Comparison of ENCODE assay signal across 11 cellular contexts in the genomic region with DNA sequence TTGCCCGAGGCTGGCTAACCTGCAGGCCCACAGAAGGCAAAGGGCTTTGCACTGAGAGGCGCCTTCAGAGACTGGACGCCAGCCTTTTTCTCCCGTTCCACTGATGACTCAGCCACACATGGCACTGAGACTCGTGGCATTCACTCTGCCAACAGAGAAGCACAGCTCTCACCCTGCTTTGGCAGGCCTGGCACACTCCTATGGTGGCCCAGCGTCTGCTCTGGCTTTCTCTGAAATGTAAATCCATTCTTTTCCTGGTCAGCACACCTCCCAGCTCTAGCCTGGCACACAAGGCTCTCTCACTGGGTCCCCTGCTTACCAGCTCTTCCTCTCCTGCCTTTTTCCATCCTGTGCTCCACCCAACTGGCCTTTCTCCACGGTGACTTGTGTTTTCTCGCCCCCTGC. TPM values are rescaled to one million over a fixed set of nuclear protein-coding genes. Genes with fewer than 3 reads are reported as not detected.
DNase-seq lines count a peak whose midpoint lies in the region; ATAC-seq and TF ChIP-seq lines count a peak whose summit lies in the region.
"Had no signal": no experiment of that assay in that cellular context is flagged by ENCODE, and none has a peak within 500 bp of the region (broad histone marks: within the 10 kb centered on the region; RNA-seq: fewer than 3 reads in every experiment).

No MANE protein-coding gene starts in this region.

- DNase-seq in NCI-H226: peak; percentile 31
- DNase-seq in epidermal melanocyte (ENCODE audit: insufficient read length, low spot score): peak; percentile 56
- no peak for DNase-seq in neural progenitor cell (ENCODE audit: low spot score)
- DNase-seq in glutamatergic neuron: no peak
- DNase-seq in NOMO-1 treated with DMSO at 0.1 percent for 48 hours (lab: John Stamatoyannopoulos, UW; ENCODE audit: unreplicated experiment): no peak
- DNase-seq: activated naive CD4-positive, alpha-beta T cell treated with anti-CD3 and anti-CD28 coated beads for 36 hours; lower lobe of right lung had no signal

- peaks cover 2% of the 10 kb centered on the region for H3F3A ChIP-seq in neural progenitor cell (ENCODE audit: low read depth)

- peaks cover 2% of the 10 kb centered on the region for H3K4me1 Mint-ChIP-seq in neural progenitor cell
- H3K4me1 Mint-ChIP-seq in glutamatergic neuron (ENCODE audit: low read depth, unreplicated experiment): no peaks in the 10 kb centered on the region

- no peaks in the 10 kb centered on the region for H3K27me3 ChIP-seq in ACC112 (ENCODE audit: insufficient read depth, low read length)
- H3K27me3 ChIP-seq in neural progenitor cell: no peaks in the 10 kb centered on the region

- peaks cover 15% of the 10 kb centered on the region for H3K4me1 ChIP-seq in ACC112 (ENCODE audit: control insufficient read depth, insufficient read depth, low read length, unreplicated experiment)
- H3K4me1 ChIP-seq in neural progenitor cell: no peaks in the 10 kb centered on the region

- no peak overlapping the region for H3K4me2 ChIP-seq in neural progenitor cell

- no peaks in the 10 kb centered on the region for H4K20me1 ChIP-seq in neural progenitor cell (ENCODE audit: low read depth)

- H3K27ac ChIP-seq in ACC112 (ENCODE audit: low read depth, low read length) (peak overlapping the region; percentile 58), neural progenitor cell (no peak overlapping the region)
- H3K27ac ChIP-seq: lower lobe of right lung had no signal

- ATAC-seq in GM19023 (IDR thresholded peaks at IDR 0.05; ENCODE audit: unreplicated experiment) (no peak), GM21367 (IDR thresholded peaks at IDR 0.05; ENCODE audit: unreplicated experiment) (no peak)
- ATAC-seq: lower lobe of right lung had no signal

- H3K9ac ChIP-seq in neural progenitor cell: no peak overlapping the region

- H3K9me3 ChIP-seq in neural progenitor cell (ENCODE audit: low read depth): no peaks in the 10 kb centered on the region
- H3K9me3 ChIP-seq: lower lobe of right lung had no signal

- H3K9me3 Mint-ChIP-seq in neural progenitor cell (no peaks in the 10 kb centered on the region), glutamatergic neuron (ENCODE audit: unreplicated experiment) (no peaks in the 10 kb centered on the region)
- H3K9me3 Mint-ChIP-seq: activated naive CD4-positive, alpha-beta T cell treated with anti-CD3 and anti-CD28 coated beads for 36 hours; CD14-positive monocyte had no signal

- no peak for TF ChIP-seq CTCF in neural progenitor cell (IDR thresholded peaks at IDR 0.05)
- no peak for TF ChIP-seq CTCF in glutamatergic neuron (IDR thresholded peaks at IDR 0.05; ENCODE audit: partially characterized antibody, unreplicated experiment)

- H3K4me3 ChIP-seq in ACC112 (ENCODE audit: low read depth, low read length): no peak overlapping the region
- no peak overlapping the region for H3K4me3 ChIP-seq in neural progenitor cell
- H3K4me3 ChIP-seq: lower lobe of right lung had no signal

- H3K4me3 Mint-ChIP-seq in neural progenitor cell (no peak overlapping the region), glutamatergic neuron (ENCODE audit: unreplicated experiment) (no peak overlapping the region)
- H3K4me3 Mint-ChIP-seq: activated naive CD4-positive, alpha-beta T cell treated with anti-CD3 and anti-CD28 coated beads for 36 hours; CD14-positive monocyte had no signal

- H3K79me2 ChIP-seq in ACC112 (ENCODE audit: control insufficient read depth, insufficient read depth, low read length, unreplicated experiment) (no peaks in the 10 kb centered on the region), neural progenitor cell (ENCODE audit: low read depth) (no peaks in the 10 kb centered on the region)

- H3K27ac Mint-ChIP-seq in neural progenitor cell: no peak overlapping the region
- H3K27ac Mint-ChIP-seq in glutamatergic neuron (ENCODE audit: unreplicated experiment): no peak overlapping the region
- H3K27ac Mint-ChIP-seq: activated naive CD4-positive, alpha-beta T cell treated with anti-CD3 and anti-CD28 coated beads for 36 hours; CD14-positive monocyte had no signal

- peaks cover 9% of the 10 kb centered on the region for H3K27me3 Mint-ChIP-seq in neural progenitor cell (ENCODE audit: insufficient read depth, low read depth)
- peaks cover 1% of the 10 kb centered on the region for H3K27me3 Mint-ChIP-seq in glutamatergic neuron (ENCODE audit: unreplicated experiment)

- H2AFZ ChIP-seq in ACC112 (ENCODE audit: low read length, unreplicated experiment) (peak overlapping the region; percentile 91), neural progenitor cell (replicated peaks) (peak overlapping the region; percentile 3)

- H3K36me3 Mint-ChIP-seq in neural progenitor cell (no peaks in the 10 kb centered on the region), glutamatergic neuron (ENCODE audit: unreplicated experiment) (no peaks in the 10 kb centered on the region)
- H3K36me3 Mint-ChIP-seq: CD14-positive monocyte had no signal

- H3K36me3 ChIP-seq in ACC112 (ENCODE audit: insufficient read depth, low read length): no peaks in the 10 kb centered on the region
- H3K36me3 ChIP-seq in neural progenitor cell: no peaks in the 10 kb centered on the region
- H3K36me3 ChIP-seq: lower lobe of right lung had no signal

RNA-seq across cellular contexts. Expression of gene MELK, which starts 5.9 kb away (rescaled TPM):
- 69.9 and 112 TPM in 2 replicates for total RNA-seq in neural progenitor cell (ENCODE audit: low replicate concordance)
- 7.2 TPM for total RNA-seq in glutamatergic neuron (ENCODE audit: unreplicated experiment)

Comparison
In these comparisons a context has a peak if more than half of its experiments do, and no peak if none do; other contexts are left out.
1. DNase-seq: peak in NCI-H226 (single experiment) and epidermal melanocyte (single experiment); none in neural progenitor cell (single experiment), glutamatergic neuron (single experiment) and NOMO-1 treated with DMSO at 0.1 percent for 48 hours (single experiment).